ENCODE assay signal across 27 cellular contexts in genomic region chr1:37051386-37051785, GRCh38. TPM values are rescaled to one million over a fixed set of nuclear protein-coding genes. Genes with fewer than 3 reads are reported as not detected.
"Had no signal": no experiment of that assay in that cellular context is flagged by ENCODE, and none has a peak within 500 bp of the region (broad histone marks: within the 10 kb centered on the region; RNA-seq: fewer than 3 reads in every experiment).

No MANE protein-coding gene starts in this region.

- H3K9me3 Mint-ChIP-seq: naive B cell; nephron; stimulated activated naive B cell treated with anti-CD40 and anti-IgM and Interleukin-4, amounts not matched to agents 10 μg/mL and 1 μg/mL and 100 μg/mL, for 72 hours; stimulated activated naive CD8-positive, alpha-beta T cell treated with anti-CD3 and anti-CD28 coated beads, Interleukin-15, amount 100 ng/mL, for 72 hours had no signal

- H3K27me3 ChIP-seq: right lobe of liver, testis, tibial nerve, vagina had no signal

- ATAC-seq: left cardiac atrium; left ventricle myocardium superior; right lobe of liver; stimulated activated naive B cell treated with anti-CD40 and anti-IgM and Interleukin-4, amounts not matched to agents 10 μg/mL and 1 μg/mL and 100 μg/mL, for 72 hours; stimulated activated naive CD8-positive, alpha-beta T cell treated with anti-CD3 and anti-CD28 coated beads, Interleukin-15, amount 100 ng/mL, for 72 hours; upper lobe of right lung had no signal

- H3K27me3 Mint-ChIP-seq: stimulated activated naive CD8-positive, alpha-beta T cell treated with anti-CD3 and anti-CD28 coated beads, Interleukin-15, amount 100 ng/mL, for 72 hours had no signal

- H3K9ac ChIP-seq: parathyroid adenoma had no signal

- H3K4me3 ChIP-seq: esophagus muscularis mucosa, hepatocyte, lung, prostate gland, right lobe of liver, spleen, testis, tibial nerve, upper lobe of right lung, vagina had no signal

- H3K27ac ChIP-seq: epithelial cell of prostate, esophagus muscularis mucosa, hepatocyte, parathyroid adenoma, prostate gland, right lobe of liver, spleen, testis, tibial nerve, upper lobe of right lung, vagina had no signal

- H3K4me3 Mint-ChIP-seq: naive B cell; nephron; stimulated activated naive B cell treated with anti-CD40 and anti-IgM and Interleukin-4, amounts not matched to agents 10 μg/mL and 1 μg/mL and 100 μg/mL, for 72 hours; stimulated activated naive CD8-positive, alpha-beta T cell treated with anti-CD3 and anti-CD28 coated beads, Interleukin-15, amount 100 ng/mL, for 72 hours had no signal

- H3K4me1 ChIP-seq: esophagus muscularis mucosa, parathyroid adenoma, prostate gland, right lobe of liver, spleen, testis, tibial nerve, upper lobe of right lung, vagina had no signal

- H3K36me3 ChIP-seq: esophagus muscularis mucosa, prostate gland, right lobe of liver, spleen, tibial nerve, upper lobe of right lung, vagina had no signal

- H3K27ac Mint-ChIP-seq: nephron; stimulated activated naive B cell treated with anti-CD40 and anti-IgM and Interleukin-4, amounts not matched to agents 10 μg/mL and 1 μg/mL and 100 μg/mL, for 72 hours; stimulated activated naive CD8-positive, alpha-beta T cell treated with anti-CD3 and anti-CD28 coated beads, Interleukin-15, amount 100 ng/mL, for 72 hours had no signal

- DNase-seq: effector memory CD4-positive, alpha-beta T cell; head of caudate nucleus; kidney; left cardiac atrium; left ventricle myocardium superior; mesenchymal stem cell; naive B cell; occipital lobe; right lobe of liver; spleen; stimulated activated CD4-positive, alpha-beta T cell treated with anti-CD3 and anti-CD28 coated beads, Interleukin-2, amount 100 ng/mL, for 24 hours; stimulated activated CD4-positive, alpha-beta T cell treated with anti-CD3 and anti-CD28 coated beads, Interleukin-4, amount 100 ng/mL, for 4 hours; stimulated activated naive B cell treated with anti-CD40 and anti-IgM and Interleukin-4, amounts not matched to agents 10 μg/mL and 1 μg/mL and 100 μg/mL, for 72 hours; stimulated activated naive CD8-positive, alpha-beta T cell treated with anti-CD3 and anti-CD28 coated beads, Interleukin-15, amount 100 ng/mL, for 72 hours; testis; upper lobe of right lung had no signal

- H3K4me1 Mint-ChIP-seq: naive B cell; nephron; stimulated activated naive B cell treated with anti-CD40 and anti-IgM and Interleukin-4, amounts not matched to agents 10 μg/mL and 1 μg/mL and 100 μg/mL, for 72 hours; stimulated activated naive CD8-positive, alpha-beta T cell treated with anti-CD3 and anti-CD28 coated beads, Interleukin-15, amount 100 ng/mL, for 72 hours had no signal

- H3K9me3 ChIP-seq: esophagus muscularis mucosa, prostate gland, right lobe of liver, spleen, testis, tibial nerve, upper lobe of right lung, vagina had no signal

- H3K36me3 Mint-ChIP-seq: naive B cell; stimulated activated naive B cell treated with anti-CD40 and anti-IgM and Interleukin-4, amounts not matched to agents 10 μg/mL and 1 μg/mL and 100 μg/mL, for 72 hours had no signal

RNA-seq across cellular contexts. Expression of gene GRIK3, which starts 17.1 kb away (rescaled TPM):
- total RNA-seq: fibroblast of villous mesenchyme, renal cortical epithelial cell, upper lobe of right lung had no signal
- polyA plus RNA-seq: hepatocyte had no signal
